Comparison of ENCODE assay signal across 8 cellular contexts in the genomic region with DNA sequence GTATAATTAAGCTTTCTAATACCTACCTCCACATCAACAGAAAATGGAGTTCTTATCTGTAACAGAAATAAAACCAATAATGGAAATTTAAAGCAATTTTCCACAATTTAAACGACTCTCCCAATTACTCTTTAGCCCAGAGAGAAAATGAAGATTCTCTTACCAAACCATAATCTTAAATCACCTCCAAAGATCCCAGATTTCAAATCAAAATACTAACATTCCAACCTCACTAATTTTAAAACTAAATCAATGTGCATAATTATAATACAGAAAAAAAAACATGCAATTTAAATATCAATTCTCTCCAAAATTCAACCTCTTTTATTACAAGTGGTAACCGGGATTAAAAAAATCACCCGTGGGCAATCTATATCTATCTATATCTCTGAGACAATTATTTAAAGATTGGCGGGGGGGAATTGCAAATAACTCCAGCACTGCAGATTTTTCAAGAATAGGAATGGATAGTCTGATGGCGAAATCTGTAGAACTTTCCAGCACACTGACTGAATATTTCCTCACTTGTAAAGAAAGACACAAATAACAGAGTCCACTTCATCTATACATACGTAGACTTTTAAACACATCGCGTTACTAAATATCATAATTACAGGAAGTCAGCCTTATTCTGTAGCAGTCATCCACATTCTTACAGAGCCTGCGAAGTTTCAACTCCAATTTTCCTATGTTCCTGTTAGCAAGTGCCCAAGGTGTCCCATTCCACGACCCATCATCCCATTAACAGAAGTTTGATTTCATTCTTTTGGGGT. TPM values are rescaled to one million over a fixed set of nuclear protein-coding genes. Genes with fewer than 3 reads are reported as not detected.
A peak's percentile ranks its signal among the peaks of the same experiment; 100 is the strongest.
DNase-seq lines count a peak whose midpoint lies in the region; ATAC-seq and TF ChIP-seq lines count a peak whose summit lies in the region.

No MANE protein-coding gene starts in this region.

- H3K9me3 ChIP-seq in RWPE2 (ENCODE audit: severe bottlenecking) (no peaks in the 10 kb centered on the region), neuronal stem cell (replicated peaks in 1 of 2; ENCODE audit: control insufficient read depth in 2 of 2, insufficient read depth in 1 of 2, low read depth in 1 of 2, low read length in 2 of 2) (no peaks in the 10 kb centered on the region)

- H3K18ac ChIP-seq in neuronal stem cell (ENCODE audit: low read length) = no peak overlapping the region

- H2BK5ac ChIP-seq in neuronal stem cell (ENCODE audit: low read length) = no peak overlapping the region

- no peak overlapping the region for H3K23ac ChIP-seq in neuronal stem cell (ENCODE audit: low read depth, low read length, poor library complexity)

- no peak overlapping the region for H4K91ac ChIP-seq in neuronal stem cell (ENCODE audit: low read depth, low read length, poor library complexity)

- DNase-seq in NCI-H146 (lab: John Stamatoyannopoulos, UW) = peak; percentile 17
- no peak for DNase-seq in NCI-H146 treated with DMSO at 0.1 percent for 48 hours (lab: John Stamatoyannopoulos, UW; ENCODE audit: unreplicated experiment)
- no peak for DNase-seq in RWPE2 (ENCODE audit: low spot score)
- DNase-seq in epithelial cell of proximal tubule (ENCODE audit: low read depth) = no peak
- no peak for DNase-seq in neuronal stem cell (ENCODE audit: low spot score)
- DNase-seq in head of caudate nucleus = no peak

- no peak for TF ChIP-seq CTCF in RWPE2 (IDR thresholded peaks at IDR 0.05; ENCODE audit: poor library complexity, severe bottlenecking)
- TF ChIP-seq CTCF in epithelial cell of proximal tubule (conservative IDR thresholded peaks at IDR 0.05; ENCODE audit: low read depth, low read length) = no peak

- H3K36me3 ChIP-seq in RWPE2 (ENCODE audit: low read depth) = peaks cover 44% of the 10 kb centered on the region
- H3K36me3 ChIP-seq in neuronal stem cell (replicated peaks in 1 of 2; ENCODE audit: control insufficient read depth in 2 of 2, insufficient read depth in 2 of 2, low read length in 2 of 2) = peaks cover 0 to 35% of the 10 kb centered on the region in 2 donors

- no peak overlapping the region for H3K4ac ChIP-seq in neuronal stem cell (ENCODE audit: low read length)

- H3K14ac ChIP-seq in neuronal stem cell (ENCODE audit: low read length) = no peak overlapping the region

- no peak overlapping the region for H2AK5ac ChIP-seq in neuronal stem cell (ENCODE audit: low read depth, low read length)

- intact Hi-C loops in head of caudate nucleus (cut with DNase I) = loop anchor here (2.0 to 10.0 kb wide), 3 partner anchors 81 to 219 kb away; partner anchors contain the start of gene SIRT1

- peak overlapping the region; percentile 53 for H3K4me2 ChIP-seq in neuronal stem cell (ENCODE audit: insufficient read depth, low read length, poor library complexity, severe bottlenecking)

- H3K27ac ChIP-seq in RWPE2 (ENCODE audit: poor library complexity, severe bottlenecking) (peak overlapping the region; percentile 88), neuronal stem cell (replicated peaks; ENCODE audit: low read length) (peak overlapping the region; percentile 92)

- H3K4me3 ChIP-seq in RWPE2 (ENCODE audit: severe bottlenecking) (peak overlapping the region; percentile 72), epithelial cell of proximal tubule (ENCODE audit: low read depth, low read length) (peak overlapping the region; percentile 77), neuronal stem cell (ENCODE audit: low read length in 2 of 2) (peak overlapping the region; percentile 69 to 95)

- H2AFZ ChIP-seq in neuronal stem cell (ENCODE audit: low read length) = peak overlapping the region; percentile 89

- no peaks in the 10 kb centered on the region for H3K27me3 ChIP-seq in RWPE2 (ENCODE audit: insufficient read depth, poor library complexity, severe bottlenecking)
- no peaks in the 10 kb centered on the region for H3K27me3 ChIP-seq in neuronal stem cell (ENCODE audit: control insufficient read depth in 3 of 3, insufficient read depth in 3 of 3, low read depth in 1 of 3, low read length in 3 of 3)

- H2BK15ac ChIP-seq in neuronal stem cell (ENCODE audit: low read length) = no peak overlapping the region

- no CpG with 5 or more reads among the region's 10 CpGs for WGBS in neuronal stem cell (ENCODE audit: extremely low coverage in 2 of 2, insufficient read length in 2 of 2, insufficient replicate concordance in 1 of 2), 2 donors

- H3K79me1 ChIP-seq in neuronal stem cell (ENCODE audit: low read depth, low read length) = no peaks in the 10 kb centered on the region

- no peak overlapping the region for H4K8ac ChIP-seq in neuronal stem cell (ENCODE audit: low read depth, low read length)

- H3K4me1 ChIP-seq in RWPE2 (ENCODE audit: insufficient read depth, poor library complexity, severe bottlenecking) (peaks cover 32% of the 10 kb centered on the region), neuronal stem cell (ENCODE audit: control insufficient read depth in 2 of 2, insufficient read depth in 1 of 2, low read depth in 1 of 2, low read length in 2 of 2) (peaks cover 0 to 5% of the 10 kb centered on the region in 2 donors)

- no peak overlapping the region for H2BK12ac ChIP-seq in neuronal stem cell (ENCODE audit: low read length)

- ATAC-seq in RWPE2 (ENCODE audit: low read depth) (no peak), HG03135 (IDR thresholded peaks at IDR 0.05; ENCODE audit: unreplicated experiment) (no peak), HG03280 (IDR thresholded peaks at IDR 0.05; ENCODE audit: unreplicated experiment) (no peak)

- H3K9ac ChIP-seq in neuronal stem cell (ENCODE audit: low read depth, low read length, poor library complexity) = no peak overlapping the region

- no peak overlapping the region for H2BK120ac ChIP-seq in neuronal stem cell (ENCODE audit: low read depth, low read length)

RNA-seq across cellular contexts. Expression of gene HERC4, which starts 1.3 kb away (rescaled TPM):
- total RNA-seq in epithelial cell of proximal tubule = 27.2 and 27.3 TPM in 2 replicates
- 17.4 TPM for polyA plus RNA-seq in neuronal stem cell (2013, experiment 1 of 2)
- 18.2 TPM for polyA plus RNA-seq in neuronal stem cell (2013, experiment 2 of 2)

RNA-seq across cellular contexts. Expression of gene MYPN, which starts 35.5 kb away (rescaled TPM):
- 0.36 and 0.98 TPM in 2 replicates for total RNA-seq in epithelial cell of proximal tubule
- 0.01 TPM for polyA plus RNA-seq in neuronal stem cell (2013, experiment 1 of 2)
- 0.01 TPM for polyA plus RNA-seq in neuronal stem cell (2013, experiment 2 of 2)
